In genomic region chr1:8016244-8017241, GRCh38 we compare ENCODE assay signal across 1 cellular context.
TF ChIP-seq lines count a peak whose summit lies in the region.

No MANE protein-coding gene starts in this region.

TF ChIP-seq in A549, 52 proteins besides CTCF, POLR2A, EP300 and RAD21 (continued from another document):
- TF ChIP-seq HOXA7 (CRISPR knock-in tag; IDR thresholded peaks at IDR 0.05) = no peak
- TF ChIP-seq CEBPB (IDR thresholded peaks at IDR 0.05) = peak in 1 of 2 experiments; percentile 50; a peak in 1 of 4 replicates
- TF ChIP-seq NPAS2 (CRISPR knock-in tag; IDR thresholded peaks at IDR 0.05; ENCODE audit: borderline replicate concordance) = no peak
- TF ChIP-seq FOSB (CRISPR knock-in tag; IDR thresholded peaks at IDR 0.05) = peak; percentile 49
- no peak for TF ChIP-seq REST (IDR thresholded peaks at IDR 0.05)
- no peak for TF ChIP-seq CBX8 (IDR thresholded peaks at IDR 0.05)
- TF ChIP-seq SREBF2 (IDR thresholded peaks at IDR 0.05) = no peak
- TF ChIP-seq CHD2 (IDR thresholded peaks at IDR 0.05; ENCODE audit: low read length, partially characterized antibody) = no peak
- no peak for TF ChIP-seq CHD4 (IDR thresholded peaks at IDR 0.05; ENCODE audit: borderline replicate concordance)
- TF ChIP-seq HOXB5 (CRISPR knock-in tag; IDR thresholded peaks at IDR 0.05) = no peak
- TF ChIP-seq GATA3 (IDR thresholded peaks at IDR 0.05; ENCODE audit: borderline replicate concordance) = no peak
- TF ChIP-seq MAZ (IDR thresholded peaks at IDR 0.05; ENCODE audit: borderline replicate concordance, low read depth, low read length) = no peak
- TF ChIP-seq TP53 (CRISPR knock-in tag; IDR thresholded peaks at IDR 0.05) = 0 out of 2 replicates have a peak, but pooled peaks have one; percentile 39
- TF ChIP-seq HMGXB4 (CRISPR knock-in tag; IDR thresholded peaks at IDR 0.05; ENCODE audit: borderline replicate concordance) = no peak
- TF ChIP-seq MAFK (IDR thresholded peaks at IDR 0.05; ENCODE audit: partially characterized antibody) = no peak
